In genomic region chr12:112844814-112845565, GRCh38 we compare ENCODE assay signal across 28 cellular contexts. TPM values are rescaled to one million over a fixed set of nuclear protein-coding genes. Genes with fewer than 3 reads are reported as not detected.
"Had no signal": no experiment of that assay in that cellular context is flagged by ENCODE, and none has a peak within 500 bp of the region (broad histone marks: within the 10 kb centered on the region; RNA-seq: fewer than 3 reads in every experiment).

No MANE protein-coding gene starts in this region.

- DNase-seq: effector memory CD8-positive, alpha-beta T cell; foreskin fibroblast; gastrocnemius medialis; head of caudate nucleus; kidney; mesenchymal stem cell; naive thymus-derived CD8-positive, alpha-beta T cell; nephron progenitor cell; nucleus accumbens; stimulated activated CD4-positive, alpha-beta T cell treated with anti-CD3 and anti-CD28 coated beads, Interleukin-2, amount 100 ng/mL, for 24 hours; stimulated activated CD4-positive, alpha-beta T cell treated with anti-CD3 and anti-CD28 coated beads, Interleukin-4, amount 100 ng/mL, for 24 hours; stimulated activated naive CD4-positive, alpha-beta T cell treated with Interleukin-2 at 50 U/mL for 16 hours; stomach; thyroid gland; trophoblast cell had no signal

- H3K9me3 ChIP-seq: gastrocnemius medialis, prostate gland, right atrium auricular region, stomach, thyroid gland had no signal

- H3K27me3 ChIP-seq: right atrium auricular region, thyroid gland had no signal

- H3K4me3 ChIP-seq: gastrocnemius medialis, prostate gland, right atrium auricular region, stomach, thyroid gland had no signal

- H3K27ac Mint-ChIP-seq: dendritic cell treated with granulocyte-macrophage colony-stimulating factor and Interleukin-4, amounts not matched to agents 40 ng/mL and 50 ng/mL, for 4 days; effector memory CD8-positive, alpha-beta T cell; naive thymus-derived CD8-positive, alpha-beta T cell; nephron progenitor cell; stimulated activated effector memory CD8-positive, alpha-beta T cell treated with anti-CD3 and anti-CD28 coated beads, Interleukin-12 subunit alpha, Interleukin-12 subunit beta, amount 100 ng/mL, for 72 hours had no signal

- H3K27ac ChIP-seq: gastrocnemius medialis, prostate gland, right atrium auricular region, stomach, thyroid gland had no signal

- ATAC-seq: effector memory CD8-positive, alpha-beta T cell; gastrocnemius medialis; left lobe of liver; naive thymus-derived CD8-positive, alpha-beta T cell; sciatic nerve; stimulated activated effector memory CD8-positive, alpha-beta T cell treated with anti-CD3 and anti-CD28 coated beads, Interleukin-12 subunit alpha, Interleukin-12 subunit beta, amount 100 ng/mL, for 72 hours had no signal

- H3K4me3 Mint-ChIP-seq: dendritic cell treated with granulocyte-macrophage colony-stimulating factor and Interleukin-4, amounts not matched to agents 40 ng/mL and 50 ng/mL, for 4 days; effector memory CD8-positive, alpha-beta T cell; naive thymus-derived CD8-positive, alpha-beta T cell; nephron progenitor cell; stimulated activated effector memory CD8-positive, alpha-beta T cell treated with anti-CD3 and anti-CD28 coated beads, Interleukin-12 subunit alpha, Interleukin-12 subunit beta, amount 100 ng/mL, for 72 hours had no signal

- H3K36me3 ChIP-seq: gastrocnemius medialis, prostate gland, right atrium auricular region, stomach, thyroid gland had no signal

- H3K4me1 ChIP-seq: gastrocnemius medialis, prostate gland, right atrium auricular region, stomach, thyroid gland had no signal

- H3K9me3 Mint-ChIP-seq: dendritic cell treated with granulocyte-macrophage colony-stimulating factor and Interleukin-4, amounts not matched to agents 40 ng/mL and 50 ng/mL, for 4 days; effector memory CD8-positive, alpha-beta T cell; naive thymus-derived CD8-positive, alpha-beta T cell; nephron progenitor cell; stimulated activated effector memory CD8-positive, alpha-beta T cell treated with anti-CD3 and anti-CD28 coated beads, Interleukin-12 subunit alpha, Interleukin-12 subunit beta, amount 100 ng/mL, for 72 hours had no signal

- H3K36me3 Mint-ChIP-seq: naive thymus-derived CD8-positive, alpha-beta T cell; stimulated activated effector memory CD8-positive, alpha-beta T cell treated with anti-CD3 and anti-CD28 coated beads, Interleukin-12 subunit alpha, Interleukin-12 subunit beta, amount 100 ng/mL, for 72 hours had no signal

RNA-seq across cellular contexts. Expression of gene RPH3A, which starts 53.4 kb away (rescaled TPM):
- total RNA-seq: glomerular endothelial cell; left lobe of liver; lower leg skin; lung microvascular endothelial cell; myocyte; naive thymus-derived CD8-positive, alpha-beta T cell; osteocyte; prostate gland; right atrium auricular region; stomach; subcutaneous adipose tissue; thyroid gland had no signal
- polyA plus RNA-seq: esophagus; naive thymus-derived CD8-positive, alpha-beta T cell; stomach had no signal
